15 cellular contexts compared by ENCODE assay signal in the genomic region with DNA sequence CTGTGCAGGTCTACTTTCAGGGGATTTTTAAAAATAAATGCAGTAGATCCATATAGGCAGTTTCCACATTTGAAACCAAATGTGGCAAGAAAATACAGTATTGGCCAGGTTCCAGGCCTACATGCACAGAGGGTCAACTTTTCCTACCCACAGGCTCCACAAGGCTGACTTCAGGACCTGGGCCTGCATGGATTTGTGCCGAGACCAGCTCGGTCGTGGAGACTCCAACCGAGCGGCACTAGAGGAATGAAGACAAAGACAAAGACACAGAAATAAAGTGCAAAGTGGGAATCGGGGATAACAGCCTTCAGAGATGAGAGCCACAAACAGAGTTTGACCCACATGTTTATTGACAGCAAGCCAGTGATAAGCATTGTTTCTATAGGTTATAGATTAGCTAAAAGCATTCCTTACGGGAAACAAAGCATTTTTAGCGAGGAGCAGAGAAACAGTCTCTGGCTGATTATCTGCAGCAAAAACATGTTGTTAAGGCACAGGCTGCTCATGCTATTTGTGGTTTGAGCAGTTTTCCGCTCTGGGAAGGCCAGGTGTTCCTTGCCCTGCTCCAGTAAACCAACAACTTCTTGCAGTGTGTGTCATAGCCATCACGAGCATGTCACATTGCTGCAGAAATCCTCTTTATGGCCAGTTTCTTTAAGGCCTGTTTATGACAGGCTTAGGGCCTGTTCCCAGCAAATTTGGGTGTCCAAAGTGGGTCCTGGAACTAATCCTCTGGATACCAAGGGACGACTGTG.
"Had no signal": no experiment of that assay in that cellular context is flagged by ENCODE, and none has a peak within 500 bp of the region (broad histone marks: within the 10 kb centered on the region; RNA-seq: fewer than 3 reads in every experiment).

No MANE protein-coding gene starts in this region.

- H3K27ac ChIP-seq: ascending aorta, psoas muscle, right lobe of liver, spleen had no signal

- H3K4me1 ChIP-seq: ascending aorta, psoas muscle, right lobe of liver, spleen had no signal

- H3K36me3 ChIP-seq: right lobe of liver, spleen had no signal

- ATAC-seq: left colon; psoas muscle; right lobe of liver; stimulated activated naive B cell treated with anti-CD40 and anti-IgM and Interleukin-4, amounts not matched to agents 10 μg/mL and 1 μg/mL and 100 μg/mL, for 72 hours had no signal

- H3K4me3 ChIP-seq: ascending aorta, psoas muscle, right lobe of liver, spleen had no signal

- H3K9me3 ChIP-seq: psoas muscle, right lobe of liver had no signal

- H3K27me3 ChIP-seq: ascending aorta, right lobe of liver, spleen had no signal

- DNase-seq: activated CD4-positive, alpha-beta memory T cell treated with anti-CD3 and anti-CD28 coated beads for 36 hours; activated CD4-positive, alpha-beta T cell treated with anti-CD3 and anti-CD28 coated beads for 1 hour; activated gamma-delta T cell treated with Interleukin-2 at 50 U/mL for 16 hours; activated T-cell treated with anti-CD3 and anti-CD28 coated beads, Interleukin-2, amount 50 U/mL, for 48 hours; effector CD4-positive, alpha-beta T cell; left colon; nephron progenitor cell; psoas muscle; right lobe of liver; spleen; stimulated activated CD4-positive, alpha-beta T cell treated with anti-CD3 and anti-CD28 coated beads, Interleukin-1b, Interleukin-23, amount 100 ng/mL, for 48 hours; stimulated activated naive B cell treated with anti-CD40 and anti-IgM and Interleukin-4, amounts not matched to agents 10 μg/mL and 1 μg/mL and 100 μg/mL, for 72 hours; T-helper 9 cell; trophoblast cell had no signal
